Comparison of ENCODE assay signal across 8 cellular contexts in the genomic region with DNA sequence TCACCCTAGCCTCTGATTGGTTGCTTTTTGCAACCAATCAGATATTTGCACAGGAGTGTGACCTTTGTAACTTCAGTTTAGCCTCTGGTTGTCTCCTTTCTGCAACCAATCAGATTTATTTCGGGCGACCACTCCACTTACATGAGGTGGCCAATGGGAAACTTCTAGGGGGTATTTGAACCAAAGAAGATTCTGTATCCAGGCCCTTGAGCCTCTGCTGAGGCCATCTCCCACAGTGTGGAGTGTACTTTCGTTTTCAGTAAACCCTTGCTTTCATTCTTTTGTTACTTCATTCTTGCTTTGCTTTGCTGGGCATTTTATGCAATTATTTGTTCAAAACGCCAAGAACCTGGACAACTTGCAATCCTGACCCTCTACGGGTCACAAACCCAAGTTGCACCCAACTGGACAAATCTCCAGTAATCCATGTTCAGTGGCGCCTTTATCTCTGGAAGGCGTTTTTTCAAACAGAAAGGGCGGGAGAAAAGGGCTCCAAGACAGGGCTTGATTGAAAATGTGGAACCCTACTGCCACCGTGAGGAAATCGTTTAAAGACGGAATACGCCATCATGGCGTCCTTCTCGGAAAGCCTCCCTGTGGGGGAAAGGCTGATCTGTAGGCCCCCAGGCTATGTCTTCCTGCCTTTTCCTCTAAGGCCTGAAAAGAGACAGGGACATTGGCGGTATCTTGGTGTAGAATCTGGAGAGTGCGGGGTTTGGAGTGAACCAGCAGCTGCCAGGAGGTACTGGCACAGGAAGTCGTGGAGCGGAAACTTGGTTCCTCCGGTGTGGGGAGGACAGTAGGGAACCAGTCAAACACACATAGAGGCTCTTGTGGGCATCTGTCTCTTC.
A peak's percentile ranks its signal among the peaks of the same experiment; 100 is the strongest.
DNase-seq lines count a peak whose midpoint lies in the region; ATAC-seq and TF ChIP-seq lines count a peak whose summit lies in the region.

No MANE protein-coding gene starts in this region.

- ATAC-seq in HG02798 (IDR thresholded peaks at IDR 0.05; ENCODE audit: poor library complexity, unreplicated experiment): no peak

- TF ChIP-seq POLR2A in testis (IDR thresholded peaks at IDR 0.05): no peak

- H3K9me3 ChIP-seq in effector memory CD4-positive, alpha-beta T cell (ENCODE audit: control insufficient read depth, low read length): no peaks in the 10 kb centered on the region
- H3K9me3 ChIP-seq in testis: no peaks in the 10 kb centered on the region

- H3K27ac ChIP-seq in effector memory CD4-positive, alpha-beta T cell (ENCODE audit: insufficient read depth, low read length, poor library complexity, severe bottlenecking): peak overlapping the region; percentile 11
- no peak overlapping the region for H3K27ac ChIP-seq in testis

- peak overlapping the region; percentile 46 for H3K4me3 ChIP-seq in effector memory CD4-positive, alpha-beta T cell (ENCODE audit: insufficient read depth, low read depth, low read length, poor library complexity, severe bottlenecking)
- peak overlapping the region in 1 of 2 donors; percentile 4 for H3K4me3 ChIP-seq in testis
- H3K4me3 ChIP-seq in foreskin fibroblast (ENCODE audit: low read depth in 1 of 2, low read length in 2 of 2): no peak overlapping the region

- intact Hi-C loops in testis (cut with DNase I; ENCODE audit: low total_unique reads): no loop called here

- no peaks in the 10 kb centered on the region for H3K27me3 ChIP-seq in effector memory CD4-positive, alpha-beta T cell (replicated peaks; ENCODE audit: control insufficient read depth, insufficient read depth, low read length, poor library complexity, severe bottlenecking)
- H3K27me3 ChIP-seq in testis: no peaks in the 10 kb centered on the region

- H3K4me1 ChIP-seq in effector memory CD4-positive, alpha-beta T cell (ENCODE audit: control insufficient read depth, insufficient read depth, low read length, poor library complexity, severe bottlenecking): no peaks in the 10 kb centered on the region
- H3K4me1 ChIP-seq in testis: no peaks in the 10 kb centered on the region

- no peak for TF ChIP-seq CTCF in testis (IDR thresholded peaks at IDR 0.05)
- no peak for TF ChIP-seq CTCF in foreskin fibroblast (IDR thresholded peaks at IDR 0.05; ENCODE audit: low read depth, low read length)

- DNase-seq in activated CD8-positive, alpha-beta memory T cell treated with anti-CD3 and anti-CD28 coated beads, Interleukin-2, amount 50 U/mL, for 1 hour (ENCODE audit: extremely low read depth): peak; percentile 75
- no peak for DNase-seq in activated CD8-positive, alpha-beta memory T cell treated with anti-CD3 and anti-CD28 coated beads, Interleukin-2, amount 50 U/mL, for 48 hours
- DNase-seq in NCI-H187 treated with DMSO at 0.1 percent for 48 hours (lab: John Stamatoyannopoulos, UW) (peak; percentile 31), testis (peak; percentile 13), NCI-H2107 (lab: John Stamatoyannopoulos, UW) (no peak), foreskin fibroblast (no peak)
- DNase-seq in effector memory CD4-positive, alpha-beta T cell: peak in 1 of 3 donors; percentile 72

- H3K36me3 ChIP-seq in effector memory CD4-positive, alpha-beta T cell (ENCODE audit: control insufficient read depth, insufficient read depth, low read length): no peaks in the 10 kb centered on the region
- no peaks in the 10 kb centered on the region for H3K36me3 ChIP-seq in testis (ENCODE audit: low read depth, missing control alignments)

- 60 to 79% methylated on average over 14 to 19 of the region's 19 CpGs for WGBS in testis, 2 donors

Comparison
In these comparisons a context has a peak if more than half of its experiments do, and no peak if none do; other contexts are left out.
1. DNase-seq: peak in activated CD8-positive, alpha-beta memory T cell treated with anti-CD3 and anti-CD28 coated beads, Interleukin-2, amount 50 U/mL, for 1 hour (single experiment), NCI-H187 treated with DMSO at 0.1 percent for 48 hours (single experiment) and testis (single experiment); none in activated CD8-positive, alpha-beta memory T cell treated with anti-CD3 and anti-CD28 coated beads, Interleukin-2, amount 50 U/mL, for 48 hours (single experiment), NCI-H2107 (single experiment) and foreskin fibroblast (0 of 2).